In genomic region chr2:230849633-230850357, GRCh38 we compare ENCODE assay signal across 8 cellular contexts. TPM values are rescaled to one million over a fixed set of nuclear protein-coding genes. Genes with fewer than 3 reads are reported as not detected.
DNase-seq lines count a peak whose midpoint lies in the region; ATAC-seq, FAIRE-seq and TF ChIP-seq lines count a peak whose summit lies in the region.

No MANE protein-coding gene starts in this region.

- peaks cover 0 to 6% (median 0%) of the 10 kb centered on the region in 8 donors for H3K9me3 ChIP-seq in spleen

- peaks cover 0 to 12% (median 8%) of the 10 kb centered on the region in 6 donors for H3K4me1 ChIP-seq in spleen

- H3K27ac ChIP-seq in spleen: no peak overlapping the region

- intact Hi-C loops in spleen (cut with DNase I; ENCODE audit: low total_unique reads): loop anchor here (5.0 kb wide), 1 partner anchor 63 kb away; no protein-coding TSS in a partner anchor

- H3K4me3 ChIP-seq in fibroblast of the aortic adventitia (ENCODE audit: low read depth, low read length) (no peak overlapping the region), spleen (no peak overlapping the region)

- no peaks in the 10 kb centered on the region for H3K36me3 ChIP-seq in spleen

- peaks cover 0 to 56% (median 7%) of the 10 kb centered on the region in 7 donors for H3K27me3 ChIP-seq in spleen (replicated peaks in 1 of 7)

- DNase-seq in D721Med (ENCODE audit: insufficient read length, low spot score): no peak
- peak; percentile 70 for DNase-seq in activated T-cell treated with anti-CD3 and anti-CD28 coated beads for 4 hours
- DNase-seq in fibroblast of the aortic adventitia (ENCODE audit: low read depth): peak; percentile 23
- peak; percentile 91 for DNase-seq in spleen
- DNase-seq in DMS153 treated with DMSO at 0.1 percent for 48 hours (lab: John Stamatoyannopoulos, UW; ENCODE audit: unreplicated experiment): no peak

- TF ChIP-seq CTCF in D721Med (IDR thresholded peaks at IDR 0.05; ENCODE audit: insufficient read depth, missing control alignments) (peak; percentile 31), LNCAP (IDR thresholded peaks at IDR 0.05) (peak; percentile 85), fibroblast of the aortic adventitia (IDR thresholded peaks at IDR 0.05; ENCODE audit: insufficient read depth, low read length) (peak; percentile 92), spleen (IDR thresholded peaks at IDR 0.05 in 8 of 11, conservative IDR thresholded peaks at IDR 0.05 in 3 of 11) (peak; percentile 67 to 93 (median 85))

- 63 to 70% (median 63%) methylated on average over 38 to 40 of the region's 40 CpGs for WGBS in spleen, 5 donors

- FAIRE-seq in D721Med (lab: Jason Lieb, UNC): no peak

- ATAC-seq in HG03135 (IDR thresholded peaks at IDR 0.05; ENCODE audit: unreplicated experiment) (no peak), HG03432 (IDR thresholded peaks at IDR 0.05; ENCODE audit: unreplicated experiment) (no peak)

- TF ChIP-seq POLR2A in spleen (IDR thresholded peaks at IDR 0.05): no peak

RNA-seq across cellular contexts. Expression of gene ITM2C, which starts 14.9 kb away (rescaled TPM):
- total RNA-seq in fibroblast of the aortic adventitia (ENCODE audit: low replicate concordance) (26.5 and 38.1 TPM in 2 replicates), spleen (100 to 1,000 TPM in 2 of 7 donors, 10 to 100 TPM in 5; 58.5 to 150 (median 87.6) TPM)
- 100 to 1,000 TPM in 2 of 3 donors, 10 to 100 TPM in 1; 97.5 to 148 (median 108) TPM for polyA plus RNA-seq in spleen

Comparison
In these comparisons a context has a peak if more than half of its experiments do, and no peak if none do; other contexts are left out.
1. DNase-seq: peak in activated T-cell treated with anti-CD3 and anti-CD28 coated beads for 4 hours (single experiment), fibroblast of the aortic adventitia (single experiment) and spleen (single experiment); none in D721Med (single experiment) and DMS153 treated with DMSO at 0.1 percent for 48 hours (single experiment).
2. CTCF ChIP-seq: peak in every context shown above with its lines; median percentile 92 in fibroblast of the aortic adventitia; 85 in LNCAP; 85 in spleen; 31 in D721Med.